In the genomic region with DNA sequence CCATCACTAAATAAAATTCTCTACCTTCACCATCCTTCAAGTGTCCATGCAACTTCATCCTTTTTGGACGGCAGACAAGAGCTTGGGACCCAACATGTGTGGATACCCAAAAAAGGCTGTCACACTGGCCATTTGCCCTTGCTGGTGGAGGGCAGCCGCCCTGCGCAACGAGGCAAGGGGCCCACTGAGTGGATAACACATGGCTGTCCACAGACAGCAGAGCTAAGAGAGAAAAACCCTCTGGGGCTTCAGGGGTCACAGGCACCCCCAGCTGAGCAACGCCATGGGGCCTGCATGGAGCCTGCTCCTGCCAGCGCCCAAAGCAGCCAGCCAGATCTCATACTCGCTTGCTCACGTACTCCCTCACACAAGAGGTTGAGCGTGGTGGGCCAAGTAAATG, we compare ENCODE assay signal across 20 cellular contexts.
"Had no signal": no experiment of that assay in that cellular context is flagged by ENCODE, and none has a peak within 500 bp of the region (broad histone marks: within the 10 kb centered on the region; RNA-seq: fewer than 3 reads in every experiment).

No MANE protein-coding gene starts in this region.

- ATAC-seq: Panc1, PC-3 had no signal

- H3K4me2 ChIP-seq: SK-N-SH had no signal

- H3K9me3 ChIP-seq: SK-N-SH had no signal

- H3K27ac ChIP-seq: HL-60, RWPE1 had no signal

- DNase-seq: KBM-7, NCI-H1048, NCI-H1105 treated with DMSO at 0.1 percent for 48 hours, NCI-H1417 treated with DMSO at 0.1 percent for 48 hours, NCI-H146, NCI-H1694 treated with DMSO at 0.1 percent for 48 hours, NCI-H1930, NCI-H2081, NCI-H2107, NCI-H2227 treated with DMSO at 0.1 percent for 48 hours, NCI-H524 treated with DMSO at 0.1 percent for 48 hours, NCI-H69, NCI-H774, PC-3, SHP77, SK-N-SH, SW 1271 had no signal

- H3K9ac ChIP-seq: SK-N-SH had no signal
